16 cellular contexts compared by ENCODE assay signal in the genomic region with DNA sequence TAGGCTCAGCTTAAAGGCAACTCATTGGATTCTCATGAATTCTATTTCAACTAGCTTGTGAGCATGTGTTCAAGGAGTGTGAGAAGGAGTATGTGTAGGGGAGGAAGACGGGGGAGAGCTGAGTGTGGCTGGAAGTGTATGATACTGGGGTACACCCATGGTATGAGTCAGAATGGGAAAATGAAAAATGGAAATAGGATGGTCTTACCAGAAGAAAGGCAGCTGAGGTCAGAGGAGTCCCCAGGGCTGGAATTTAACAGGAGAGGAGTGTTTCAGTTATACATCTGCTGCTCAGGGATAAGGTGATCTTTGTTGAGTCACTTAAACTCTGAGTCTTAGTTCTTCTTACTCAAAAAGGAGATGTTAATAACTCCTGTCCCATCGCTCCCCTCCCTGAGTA. TPM values are rescaled to one million over a fixed set of nuclear protein-coding genes. Genes with fewer than 3 reads are reported as not detected.
DNase-seq lines count a peak whose midpoint lies in the region; ATAC-seq and TF ChIP-seq lines count a peak whose summit lies in the region.
"Had no signal": no experiment of that assay in that cellular context is flagged by ENCODE, and none has a peak within 500 bp of the region (broad histone marks: within the 10 kb centered on the region; RNA-seq: fewer than 3 reads in every experiment).

No MANE protein-coding gene starts in this region.

- H3K36me3 ChIP-seq in fibroblast of lung (ENCODE audit: control insufficient read depth, insufficient read depth, low read length) = no peaks in the 10 kb centered on the region
- H3K36me3 ChIP-seq in tibial artery = no peaks in the 10 kb centered on the region
- no peaks in the 10 kb centered on the region for H3K36me3 ChIP-seq in esophagus muscularis mucosa
- H3K36me3 ChIP-seq: BE2C had no signal

- H3K4me3 ChIP-seq in fibroblast of lung (replicated peaks in 1 of 4; ENCODE audit: control extremely low read depth in 1 of 4, insufficient read depth in 1 of 4, low read depth in 3 of 4, low read length in 4 of 4) = no peak overlapping the region
- H3K4me3 ChIP-seq in tibial artery = no peak overlapping the region
- H3K4me3 ChIP-seq in esophagus muscularis mucosa = no peak overlapping the region
- H3K4me3 ChIP-seq: GM12878, GM23338 had no signal

- no peaks in the 10 kb centered on the region for H3K79me2 ChIP-seq in fibroblast of lung (ENCODE audit: control insufficient read depth, insufficient read depth, low read length)

- intact Hi-C loops in tibial artery (cut with DNase I; ENCODE audit: low total_unique reads) (no loop called here), esophagus muscularis mucosa (cut with DNase I) (no loop called here)

- peak; percentile 56 for ATAC-seq in omental fat pad (ENCODE audit: low FRiP score)
- ATAC-seq: GM12878, GM23338, HepG2 had no signal

- TF ChIP-seq CTCF in fibroblast of lung (conservative IDR thresholded peaks at IDR 0.05 in 1 of 2, IDR thresholded peaks at IDR 0.05 in 1 of 2; ENCODE audit: low read depth in 1 of 2, low read length in 2 of 2) = no peak
- no peak for TF ChIP-seq CTCF in omental fat pad (IDR thresholded peaks at IDR 0.05)
- TF ChIP-seq CTCF in tibial artery (IDR thresholded peaks at IDR 0.05) = no peak
- no peak for TF ChIP-seq CTCF in esophagus muscularis mucosa (IDR thresholded peaks at IDR 0.05)

- H3K27ac ChIP-seq in fibroblast of lung (ENCODE audit: insufficient read depth, low read length) (no peak overlapping the region), tibial artery (peak overlapping the region; percentile 8 to 59), caudate nucleus (ENCODE audit: low read depth, low read length) (no peak overlapping the region), esophagus muscularis mucosa (replicated peaks in 1 of 4) (no peak overlapping the region)
- H3K27ac ChIP-seq: C4-2B had no signal

- H4K20me1 ChIP-seq in fibroblast of lung (ENCODE audit: control insufficient read depth, extremely low read depth, insufficient read depth, low read length) = no peaks in the 10 kb centered on the region

- no peak for TF ChIP-seq POLR2A in esophagus muscularis mucosa (IDR thresholded peaks at IDR 0.05; ENCODE audit: low read depth)

- no peak overlapping the region for H3K9ac ChIP-seq in fibroblast of lung (ENCODE audit: insufficient read depth, low read length)

- no peaks in the 10 kb centered on the region for H3K9me3 ChIP-seq in fibroblast of lung (ENCODE audit: control insufficient read depth, insufficient read depth, low read depth, low read length)
- H3K9me3 ChIP-seq in tibial artery = no peaks in the 10 kb centered on the region
- H3K9me3 ChIP-seq in esophagus muscularis mucosa = no peaks in the 10 kb centered on the region
- H3K9me3 ChIP-seq: BE2C had no signal

- TF ChIP-seq EP300 in esophagus muscularis mucosa (IDR thresholded peaks at IDR 0.05) = no peak

- H3K4me2 ChIP-seq in fibroblast of lung (ENCODE audit: extremely low read depth, insufficient read depth, low read length) = no peak overlapping the region
- H3K4me2 ChIP-seq: GM23338 had no signal

- H3K27me3 ChIP-seq in fibroblast of lung (ENCODE audit: control insufficient read depth, insufficient read depth, low read length) (no peaks in the 10 kb centered on the region), tibial artery (no peaks in the 10 kb centered on the region), esophagus muscularis mucosa (no peaks in the 10 kb centered on the region)
- H3K27me3 ChIP-seq: BE2C had no signal

- DNase-seq in NCI-H226 (peak; percentile 69), fibroblast of lung (ENCODE audit: low read depth in 2 of 2) (peak; percentile 21 to 26), omental fat pad (ENCODE audit: low spot score) (no peak), tibial artery (no peak), caudate nucleus (lab: John Stamatoyannopoulos, UW) (no peak), esophagus muscularis mucosa (ENCODE audit: extremely low spot score) (no peak), iPS-NIHi7 (ENCODE audit: extremely low spot score) (no peak)
- DNase-seq: BE2C; CD4-positive, alpha-beta memory T cell; DMS79; H9 had no signal

- H2AFZ ChIP-seq in fibroblast of lung (ENCODE audit: low read length) = no peak overlapping the region
- H2AFZ ChIP-seq: GM23338 had no signal

- H3K4me1 ChIP-seq in fibroblast of lung (ENCODE audit: control insufficient read depth, extremely low read depth, insufficient read depth, low read length) (no peaks in the 10 kb centered on the region), tibial artery (peaks cover 0 to 17% (median 2%) of the 10 kb centered on the region in 4 donors), esophagus muscularis mucosa (no peaks in the 10 kb centered on the region)
- H3K4me1 ChIP-seq: BE2C had no signal

- 87% methylated on average over 2 of the region's 2 CpGs for WGBS in esophagus muscularis mucosa

RNA-seq across cellular contexts. Expression of a gene that starts 6.7 kb away (rescaled TPM):
- 23.4 and 24.9 TPM in 2 replicates for total RNA-seq in fibroblast of lung
- polyA plus RNA-seq in fibroblast of lung = 14.9 and 18.2 TPM in 2 replicates
- 22.3 and 26.8 TPM in 2 replicates for polyA plus RNA-seq in fibroblast of lung (2012)
- 54.4 and 58.7 TPM in 2 replicates for polyA minus RNA-seq in fibroblast of lung (ENCODE audit: low replicate concordance)
- total RNA-seq in omental fat pad = 10 to 100 TPM; 26.3 to 49.6 (median 34.5) TPM
- 10 to 100 TPM in 3 of 4 donors, 1 to 10 TPM in 1; 6.6 to 11.4 (median 10.3) TPM for total RNA-seq in esophagus muscularis mucosa
- total RNA-seq: CD4-positive, alpha-beta memory T cell; G401; GM12878 had no signal
- polyA plus RNA-seq: CD4-positive, alpha-beta memory T cell; GM12878 had no signal

RNA-seq across cellular contexts. Expression of a gene that starts 13.3 kb away (rescaled TPM):
- total RNA-seq in fibroblast of lung = 8.5 and 15.0 TPM in 2 replicates
- 17.5 and 18.8 TPM in 2 replicates for polyA plus RNA-seq in fibroblast of lung
- 19.6 and 21.9 TPM in 2 replicates for polyA plus RNA-seq in fibroblast of lung (2012)
- 16.6 and 17.2 TPM in 2 replicates for polyA minus RNA-seq in fibroblast of lung (ENCODE audit: low replicate concordance)
- 1 to 10 TPM in 1 of 4 donors, under 1 TPM in 3; 0.13 to 1.2 (median 0.22) TPM for total RNA-seq in omental fat pad
- total RNA-seq in esophagus muscularis mucosa = 10 to 100 TPM; 23.5 to 55.5 (median 29.8) TPM
- total RNA-seq: CD4-positive, alpha-beta memory T cell; G401; GM12878; HepG2 had no signal
- polyA plus RNA-seq: CD4-positive, alpha-beta memory T cell; GM12878; HepG2 had no signal

Comparison
In these comparisons a context has a peak if more than half of its experiments do, and no peak if none do; other contexts are left out.
1. DNase-seq: peak in NCI-H226 (single experiment) and fibroblast of lung (2 of 2); none in omental fat pad (single experiment), tibial artery (0 of 2), caudate nucleus (0 of 61), esophagus muscularis mucosa (single experiment) and iPS-NIHi7 (single experiment).
2. H3K27ac ChIP-seq: peak in tibial artery (2 of 2); none in fibroblast of lung (single experiment), caudate nucleus (single experiment) and esophagus muscularis mucosa (0 of 4).